In genomic region chr20:23419995-23420901, GRCh38 we compare ENCODE assay signal across 9 cellular contexts. TPM values are rescaled to one million over a fixed set of nuclear protein-coding genes. Genes with fewer than 3 reads are reported as not detected.
DNase-seq lines count a peak whose midpoint lies in the region; ATAC-seq, FAIRE-seq and TF ChIP-seq lines count a peak whose summit lies in the region.
"Had no signal": no experiment of that assay in that cellular context is flagged by ENCODE, and none has a peak within 500 bp of the region (broad histone marks: within the 10 kb centered on the region; RNA-seq: fewer than 3 reads in every experiment).

No MANE protein-coding gene starts in this region.

- POLR2A ChIA-PET in A549 (lab: Yijun Ruan, JAX) = interaction anchor here (0.7 to 1.4 kb wide), 5 partner anchors 59 to 1072 kb away, joined by 3 to 8 read pairs (median 7); partner anchors contain the start of gene GZF1

- TF ChIP-seq EP300 in A549 (IDR thresholded peaks at IDR 0.05) = no peak

- DNase-seq in A549 (ENCODE audit: low read depth in 1 of 2, low spot score in 1 of 2) (peak; percentile 15 to 45), KBM-7 (peak; percentile 38), WERI-Rb-1 (no peak), cardiac fibroblast (ENCODE audit: low read depth in 2 of 2) (peak; percentile 68 to 80), kidney epithelial cell (ENCODE audit: low read depth) (peak; percentile 18), NCI-H1436 (lab: John Stamatoyannopoulos, UW) (no peak)
- DNase-seq in stimulated activated CD4-positive, alpha-beta T cell treated with anti-CD3 and anti-CD28 coated beads, Interleukin-15, amount 100 ng/mL, for 24 hours = peak; percentile 65

- CTCF ChIA-PET in A549 (lab: Yijun Ruan, JAX) = interaction anchor here (0.6 to 3.3 kb wide), 9 partner anchors 13 to 625 kb away, joined by 3 to 21 read pairs (median 4); no protein-coding TSS in a partner anchor

- no peak for TF ChIP-seq POLR2A in A549 (IDR thresholded peaks at IDR 0.05; ENCODE audit: low read length)

- FAIRE-seq in A549 (lab: Jason Lieb, UNC) = no peak

- peak overlapping the region; percentile 79 for H3K4me2 ChIP-seq in A549

- ATAC-seq in A549 (peak; percentile 62 to 73), GM18867 (IDR thresholded peaks at IDR 0.05; ENCODE audit: unreplicated experiment) (peak; percentile 28)

- TF ChIP-seq RAD21 in A549 (conservative IDR thresholded peaks at IDR 0.05 in 1 of 2, IDR thresholded peaks at IDR 0.05 in 1 of 2) = no peak

- H3K27me3 ChIP-seq in WERI-Rb-1 (ENCODE audit: insufficient read depth, low read depth, severe bottlenecking) = no peaks in the 10 kb centered on the region
- no peaks in the 10 kb centered on the region for H3K27me3 ChIP-seq in kidney epithelial cell (ENCODE audit: control insufficient read depth, insufficient read depth, low read length)

- H3K36me3 ChIP-seq in WERI-Rb-1 (peaks cover 4% of the 10 kb centered on the region), kidney epithelial cell (ENCODE audit: control insufficient read depth, insufficient read depth, low read length) (no peaks in the 10 kb centered on the region)

- in situ Hi-C loops in KBM-7 (cut with MboI; ENCODE audit: low pct_unique_long_range_greater_than_20kb, low sequenced_read_pairs) = no loop called here

- H3K9me3 ChIP-seq in A549 (no peaks in the 10 kb centered on the region), WERI-Rb-1 (ENCODE audit: severe bottlenecking) (no peaks in the 10 kb centered on the region)

- H3K27ac ChIP-seq in A549 (peak overlapping the region; percentile 84 to 93), WERI-Rb-1 (peak overlapping the region; percentile 86)

- H3K4me1 ChIP-seq in A549 = peaks cover 10% of the 10 kb centered on the region; the same call in 2 of the 3 replicates

- H3K4me3 ChIP-seq in A549 = peak overlapping the region; percentile 84
- H3K4me3 ChIP-seq in WERI-Rb-1 (ENCODE audit: low read depth, low read length) = peak overlapping the region; percentile 83
- peak overlapping the region; percentile 91 to 100 for H3K4me3 ChIP-seq in cardiac fibroblast (replicated peaks in 1 of 2; ENCODE audit: low read depth in 2 of 2, low read length in 2 of 2)
- H3K4me3 ChIP-seq in kidney epithelial cell (ENCODE audit: low read depth, low read length) = peak overlapping the region; percentile 94

- WGBS in A549 (ENCODE audit: missing lambda C conversion rate) = 1% methylated on average over 24 of the region's 58 CpGs

- TF ChIP-seq CTCF in A549 (IDR thresholded peaks at IDR 0.05) (no peak), WERI-Rb-1 (IDR thresholded peaks at IDR 0.05; ENCODE audit: low read depth, low read length) (no peak), cardiac fibroblast (IDR thresholded peaks at IDR 0.05; ENCODE audit: low read depth, low read length) (no peak), kidney epithelial cell (IDR thresholded peaks at IDR 0.05; ENCODE audit: insufficient read depth, low read length, poor library complexity, severe bottlenecking) (no peak)

TF ChIP-seq in A549, 52 proteins besides CTCF, POLR2A, EP300 and RAD21:
- TF ChIP-seq HEYL (CRISPR knock-in tag; IDR thresholded peaks at IDR 0.05) = no peak
- peak; percentile 25 for TF ChIP-seq MAFK (IDR thresholded peaks at IDR 0.05; ENCODE audit: partially characterized antibody)

RNA-seq across cellular contexts. Expression of gene NAPB, which starts 1.0 kb away (rescaled TPM):
- polyA plus RNA-seq in A549 (2011; rRNA removed) = 8.2 and 12.7 TPM in 2 replicates
- 2.2 TPM in 2 replicates for polyA plus RNA-seq in A549 (2012; cell fraction: cytosol; rRNA removed)
- 2.5 and 5.5 TPM in 2 replicates for polyA plus RNA-seq in A549 (2012; cell fraction: nucleus; rRNA removed)
- 5.7 to 6.6 TPM (median 6.2 TPM) in 3 replicates for polyA plus RNA-seq in A549 (2017; fragmentation: RNase III; extraction: RNeasy Plus Mini Kit Qiagen cat#74134 plus additional on column Dnase treatment)
- polyA minus RNA-seq in A549 (2011; rRNA and poly(A)+ RNA removed) = 8.4 and 8.8 TPM in 2 replicates
- total RNA-seq in kidney epithelial cell = 3.0 and 3.4 TPM in 2 replicates

RNA-seq across cellular contexts. Expression of gene CSTL1, which starts 19.2 kb away (rescaled TPM):
- polyA plus RNA-seq in A549 (2011; rRNA removed) (not detected in 2 replicates), A549 (2017; fragmentation: RNase III; extraction: RNeasy Plus Mini Kit Qiagen cat#74134 plus additional on column Dnase treatment) (not detected in 3 replicates)
- not detected in 2 replicates for polyA plus RNA-seq in A549 (2012; cell fraction: cytosol; rRNA removed)
- polyA plus RNA-seq in A549 (2012; cell fraction: nucleus; rRNA removed) = not detected in 2 replicates
- not detected in 2 replicates for polyA minus RNA-seq in A549 (2011; rRNA and poly(A)+ RNA removed)
- not detected in 2 replicates for total RNA-seq in kidney epithelial cell
- total RNA-seq: temporal lobe had no signal

RNA-seq across cellular contexts. Expression of gene CST11, which starts 32.4 kb away (rescaled TPM):
- polyA plus RNA-seq in A549 (2011; rRNA removed) (not detected in 2 replicates), A549 (2017; fragmentation: RNase III; extraction: RNeasy Plus Mini Kit Qiagen cat#74134 plus additional on column Dnase treatment) (not detected in 3 replicates)
- not detected in 2 replicates for polyA plus RNA-seq in A549 (2012; cell fraction: cytosol; rRNA removed)
- not detected in 2 replicates for polyA plus RNA-seq in A549 (2012; cell fraction: nucleus; rRNA removed)
- polyA minus RNA-seq in A549 (2011; rRNA and poly(A)+ RNA removed) = not detected in 2 replicates
- not detected in 2 replicates for total RNA-seq in kidney epithelial cell
- total RNA-seq: temporal lobe had no signal

RNA-seq across cellular contexts. Expression of gene GZF1, which starts 58.3 kb away (rescaled TPM):
- polyA plus RNA-seq in A549 (2011; rRNA removed) (24.7 and 33.4 TPM in 2 replicates), A549 (2017; fragmentation: RNase III; extraction: RNeasy Plus Mini Kit Qiagen cat#74134 plus additional on column Dnase treatment) (13.2 to 16.1 TPM (median 15.6 TPM) in 3 replicates)
- polyA plus RNA-seq in A549 (2012; cell fraction: cytosol; rRNA removed) = 31.3 and 34.5 TPM in 2 replicates
- 37.6 and 68.6 TPM in 2 replicates for polyA plus RNA-seq in A549 (2012; cell fraction: nucleus; rRNA removed)
- 69.4 and 96.5 TPM in 2 replicates for polyA minus RNA-seq in A549 (2011; rRNA and poly(A)+ RNA removed)
- total RNA-seq in kidney epithelial cell = 13.0 and 20.0 TPM in 2 replicates

Comparison
In these comparisons a context has a peak if more than half of its experiments do, and no peak if none do; other contexts are left out.
1. DNase-seq: peak in A549 (2 of 2), KBM-7 (single experiment), cardiac fibroblast (2 of 2), kidney epithelial cell (single experiment) and stimulated activated CD4-positive, alpha-beta T cell treated with anti-CD3 and anti-CD28 coated beads, Interleukin-15, amount 100 ng/mL, for 24 hours (single experiment); none in WERI-Rb-1 (single experiment) and NCI-H1436 (single experiment).
2. Peak in every context shown above with its lines, with median percentiles within 50 percentile points of each other: H3K4me3 ChIP-seq.